Comparison of ENCODE assay signal across 8 cellular contexts in genomic region chr20:62921119-62921687, GRCh38. TPM values are rescaled to one million over a fixed set of nuclear protein-coding genes. Genes with fewer than 3 reads are reported as not detected.
A peak's percentile ranks its signal among the peaks of the same experiment; 100 is the strongest.
DNase-seq lines count a peak whose midpoint lies in the region; ATAC-seq and TF ChIP-seq lines count a peak whose summit lies in the region.

No MANE protein-coding gene starts in this region.

- H3K9ac ChIP-seq in HCT116 (ENCODE audit: low read length), result no peak overlapping the region
- no peak overlapping the region for H3K9ac ChIP-seq in rectal smooth muscle tissue (ENCODE audit: low read length)

- no peak overlapping the region for H2AFZ ChIP-seq in HCT116 (ENCODE audit: low read depth, low read length, poor library complexity, severe bottlenecking)

- intact Hi-C loops in HCT116 (cut with micrococcal nuclease), result no loop called here

- TF ChIP-seq POLR2A in HCT116 (IDR thresholded peaks at IDR 0.05; ENCODE audit: borderline replicate concordance, extremely low read depth, insufficient read depth, insufficient read length), result no peak
- no peak for TF ChIP-seq POLR2A in Peyer's patch (IDR thresholded peaks at IDR 0.05)
- TF ChIP-seq POLR2A in GM18505 (IDR thresholded peaks at IDR 0.05; ENCODE audit: borderline replicate concordance, extremely low read depth, insufficient read depth, insufficient read length), result no peak

- peak; percentile 19; the same call in 1 of the 2 replicates for TF ChIP-seq RAD21 in HCT116 (IDR thresholded peaks at IDR 0.05; ENCODE audit: low read depth)

- CTCF ChIA-PET in HCT116 (lab: Charles Lee), result interaction anchor here (0.8 to 2.0 kb wide), 3 partner anchors 14 to 45 kb away, joined by 3 to 5 read pairs (median 3); no protein-coding TSS in a partner anchor

- peak; percentile 44 to 77 (median 65); a peak in 5 of 6 replicates for TF ChIP-seq CTCF in HCT116 (IDR thresholded peaks at IDR 0.05 in 2 of 3, conservative IDR thresholded peaks at IDR 0.05 in 1 of 3; ENCODE audit: borderline replicate concordance in 1 of 3, insufficient read depth in 1 of 3, low read depth in 2 of 3, low read length in 2 of 3)
- TF ChIP-seq CTCF in Peyer's patch (IDR thresholded peaks at IDR 0.05), result peak; percentile 47 to 76 (median 62)
- peak; percentile 60 for TF ChIP-seq CTCF in fibroblast of mammary gland (conservative IDR thresholded peaks at IDR 0.05; ENCODE audit: control insufficient read depth, insufficient read depth, low read depth, low read length)

- peaks cover 99% of the 10 kb centered on the region for H3K79me2 ChIP-seq in HCT116 (ENCODE audit: insufficient read depth, low read length)

- H3K27ac ChIP-seq in HCT116 (ENCODE audit: low read depth, low read length) (no peak overlapping the region), Peyer's patch (no peak overlapping the region), rectal smooth muscle tissue (ENCODE audit: low read depth, low read length) (no peak overlapping the region)

- H3K36me3 ChIP-seq in HCT116 (ENCODE audit: control insufficient read depth in 1 of 2, insufficient read depth in 2 of 2, low read length in 2 of 2) (no peaks in the 10 kb centered on the region; a peak in 1 of 4 replicates), Peyer's patch (no peaks in the 10 kb centered on the region), rectal smooth muscle tissue (ENCODE audit: control insufficient read depth, insufficient read depth, low read length) (no peaks in the 10 kb centered on the region)

- peaks cover 47 to 63% of the 10 kb centered on the region in 2 experiments for H3K4me1 ChIP-seq in HCT116 (ENCODE audit: control insufficient read depth in 1 of 2, insufficient read depth in 2 of 2, low read length in 2 of 2)
- H3K4me1 ChIP-seq in Peyer's patch, result peaks cover 0 to 90% (median 40%) of the 10 kb centered on the region in 4 donors
- peaks cover 44% of the 10 kb centered on the region for H3K4me1 ChIP-seq in rectal smooth muscle tissue (ENCODE audit: control insufficient read depth, insufficient read depth, low read length)

- no TSS peak for BruUV-seq in HCT116 (replicated peaks; lab: Mats Ljungman, UMichigan)

- peak; percentile 66 for DNase-seq in CD1c-positive myeloid dendritic cell (ENCODE audit: extremely low spot score)
- peak; percentile 49 for DNase-seq in HCT116 (ENCODE audit: low read depth, low spot score)
- DNase-seq in Peyer's patch, result peak in 2 of 3 donors; percentile 55 to 79
- DNase-seq in activated T-cell treated with anti-CD3 and anti-CD28 coated beads, Interleukin-2, amount 50 U/mL, for 48 hours, result peak; percentile 69 to 77
- DNase-seq in fibroblast of mammary gland (ENCODE audit: low read depth), result peak; percentile 63

- H3K9me2 ChIP-seq in HCT116 (ENCODE audit: insufficient read depth), result no peaks in the 10 kb centered on the region

- H4K20me1 ChIP-seq in HCT116 (ENCODE audit: insufficient read depth), result peaks cover 58% of the 10 kb centered on the region

- ATAC-seq in HCT116, result peak; percentile 78
- ATAC-seq in HG03521 (IDR thresholded peaks at IDR 0.05; ENCODE audit: unreplicated experiment), result no peak
- ATAC-seq in GM18505 (IDR thresholded peaks at IDR 0.05; ENCODE audit: unreplicated experiment), result no peak

- RAD21 ChIA-PET in HCT116 (lab: Charles Lee; ENCODE audit: low non-redundant PET in 1 of 2, low total read pairs in 2 of 2, uncharacterized antibody in 2 of 2, unreplicated experiment in 2 of 2), result no interaction called here

- H3K27me3 ChIP-seq in HCT116 (ENCODE audit: insufficient read depth, low read length), result no peaks in the 10 kb centered on the region
- H3K27me3 ChIP-seq in Peyer's patch, result no peaks in the 10 kb centered on the region
- H3K27me3 ChIP-seq in rectal smooth muscle tissue (ENCODE audit: control insufficient read depth, insufficient read depth, low read length), result no peaks in the 10 kb centered on the region

- no peaks in the 10 kb centered on the region for H3K9me3 ChIP-seq in HCT116 (ENCODE audit: control insufficient read depth in 1 of 2, insufficient read depth in 1 of 2, low read depth in 1 of 2, low read length in 2 of 2)
- no peaks in the 10 kb centered on the region for H3K9me3 ChIP-seq in Peyer's patch

- POLR2A ChIA-PET in HCT116 (lab: Charles Lee), result no interaction called here

- peak overlapping the region; percentile 39; the same call in 1 of the 2 replicates for H3K4me2 ChIP-seq in HCT116 (ENCODE audit: low read length)

- no peak overlapping the region for H3K4me3 ChIP-seq in HCT116 (replicated peaks in 1 of 2; ENCODE audit: low read depth in 1 of 2, low read length in 2 of 2)
- no peak overlapping the region for H3K4me3 ChIP-seq in Peyer's patch
- no peak overlapping the region for H3K4me3 ChIP-seq in fibroblast of mammary gland (ENCODE audit: control insufficient read depth, low read depth, low read length)
- H3K4me3 ChIP-seq in rectal smooth muscle tissue (ENCODE audit: low read length), result peak overlapping the region; percentile 33

TF ChIP-seq in HCT116, 20 proteins besides CTCF, POLR2A, EP300 and RAD21:
- TF ChIP-seq FOSL1 (IDR thresholded peaks at IDR 0.05; ENCODE audit: low read depth) (no peak), REST (IDR thresholded peaks at IDR 0.05; ENCODE audit: low read depth) (no peak), ATF3 (IDR thresholded peaks at IDR 0.05) (no peak), EZH2phosphoT487 (IDR thresholded peaks at IDR 0.05; ENCODE audit: borderline replicate concordance) (no peak)
TF ChIP-seq in HCT116: peak in this region for 0.

RNA-seq across cellular contexts. Expression of gene DIDO1, which starts 5.1 kb away (rescaled TPM):
- 41.4 TPM for total RNA-seq in HCT116 (2021; ENCODE audit: unreplicated experiment)
- polyA plus RNA-seq in HCT116 (2012), result 18.9 and 21.9 TPM in 2 replicates
- total RNA-seq in Peyer's patch, result 100 to 1,000 TPM in 2 of 4 donors, 10 to 100 TPM in 2; 72.5 to 143 (median 105) TPM

RNA-seq across cellular contexts. Expression of gene GID8, which starts 16.7 kb away (rescaled TPM):
- total RNA-seq in HCT116 (2021; ENCODE audit: unreplicated experiment) (35.6 TPM), Peyer's patch (10 to 100 TPM; 22.3 to 26.5 (median 24.0) TPM)
- 22.1 and 24.1 TPM in 2 replicates for polyA plus RNA-seq in HCT116 (2012)

RNA-seq across cellular contexts. Expression of gene SLC17A9, which starts 31.3 kb away (rescaled TPM):
- total RNA-seq in HCT116 (2021; ENCODE audit: unreplicated experiment), result 37.6 TPM
- 24.4 and 24.9 TPM in 2 replicates for polyA plus RNA-seq in HCT116 (2012)
- total RNA-seq in Peyer's patch, result 10 to 100 TPM in 1 of 4 donors, 1 to 10 TPM in 3; 3.8 to 19.0 (median 5.2) TPM

RNA-seq across cellular contexts. Expression of gene TCFL5, which starts 59.6 kb away (rescaled TPM):
- total RNA-seq in HCT116 (2021; ENCODE audit: unreplicated experiment) (20.4 TPM), Peyer's patch (1 to 10 TPM; 2.6 to 6.6 (median 5.0) TPM)
- 8.9 and 10.9 TPM in 2 replicates for polyA plus RNA-seq in HCT116 (2012)
